ENCODE assay signal across 11 cellular contexts in the genomic region with DNA sequence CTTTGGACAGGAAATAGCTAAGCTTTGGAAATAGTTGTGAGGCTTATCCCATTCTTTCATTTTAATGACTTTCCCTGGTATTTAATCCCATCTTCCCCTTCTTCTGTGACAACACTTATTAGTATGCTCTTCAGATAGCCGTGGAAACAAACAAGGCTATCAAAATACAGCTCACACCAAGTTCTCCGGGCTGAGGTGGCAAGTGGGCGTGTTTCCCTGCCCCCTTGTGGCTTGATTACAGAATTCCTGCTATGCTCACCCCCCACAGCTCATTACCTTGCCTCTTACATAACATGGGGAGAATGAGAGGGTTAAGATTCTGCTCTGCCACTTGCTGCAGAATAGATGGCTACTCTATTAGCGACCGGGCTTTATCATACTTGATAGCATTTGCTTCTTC.
DNase-seq lines count a peak whose midpoint lies in the region; ATAC-seq and TF ChIP-seq lines count a peak whose summit lies in the region.
"Had no signal": no experiment of that assay in that cellular context is flagged by ENCODE, and none has a peak within 500 bp of the region (broad histone marks: within the 10 kb centered on the region; RNA-seq: fewer than 3 reads in every experiment).

No MANE protein-coding gene starts in this region.

- H3F3A ChIP-seq in OCI-LY1 (ENCODE audit: insufficient read depth, low read length), result no peaks in the 10 kb centered on the region

- no peak overlapping the region for H3K27ac ChIP-seq in AG04450 (ENCODE audit: low read depth, low read length)
- no peak overlapping the region for H3K27ac ChIP-seq in OCI-LY1 (ENCODE audit: low read depth, low read length, poor library complexity, severe bottlenecking)

- H3K9me3 ChIP-seq in AG04450 (ENCODE audit: control insufficient read depth, insufficient read depth, low read length) (no peaks in the 10 kb centered on the region), OCI-LY1 (ENCODE audit: low read length) (no peaks in the 10 kb centered on the region)

- CTCF ChIA-PET in AG04450 (lab: Charles Lee), result interaction anchor here (1.0 kb wide), 1 partner anchor 18 kb away, joined by 3 read pairs; no protein-coding TSS in a partner anchor

- no peak overlapping the region for H3K4me2 ChIP-seq in OCI-LY1 (ENCODE audit: low read length)

- no peaks in the 10 kb centered on the region for H3K79me2 ChIP-seq in OCI-LY1 (ENCODE audit: insufficient read depth, low read length)

- H3K27me3 ChIP-seq in AG04450 (ENCODE audit: control insufficient read depth, insufficient read depth, low read length) (no peaks in the 10 kb centered on the region), OCI-LY1 (ENCODE audit: insufficient read depth, low read length) (no peaks in the 10 kb centered on the region)

- H3K4me3 ChIP-seq in AG04450 (ENCODE audit: low read depth, low read length) (no peak overlapping the region), OCI-LY1 (ENCODE audit: low read depth, low read length, poor library complexity, severe bottlenecking) (no peak overlapping the region), foreskin fibroblast (ENCODE audit: low read depth in 1 of 2, low read length in 2 of 2) (no peak overlapping the region)

- DNase-seq in AG04450 (ENCODE audit: low read depth, low spot score) (no peak), foreskin fibroblast (peak in 1 of 2 donors; percentile 6), HuH-7.5 (ENCODE audit: low spot score) (no peak), 8988T (no peak), MV-4-11 (lab: John Stamatoyannopoulos, UW) (no peak)
- DNase-seq: DMS79; SHP77 treated with DMSO at 0.1 percent for 48 hours; stimulated activated CD4-positive, alpha-beta T cell treated with anti-CD3 and anti-CD28 coated beads, Interleukin-4, amount 100 ng/mL, for 24 hours had no signal

- H2AFZ ChIP-seq in OCI-LY1 (ENCODE audit: low read length), result no peak overlapping the region

- peak; percentile 30; the same call in 1 of the 2 replicates for TF ChIP-seq CTCF in AG04450 (IDR thresholded peaks at IDR 0.05; ENCODE audit: low read depth, low read length)
- TF ChIP-seq CTCF in OCI-LY1 (IDR thresholded peaks at IDR 0.05; ENCODE audit: low read length), result peak; percentile 28; the same call in 1 of the 2 replicates
- TF ChIP-seq CTCF in foreskin fibroblast (IDR thresholded peaks at IDR 0.05; ENCODE audit: low read depth, low read length), result peak; percentile 13

- H4K20me1 ChIP-seq in OCI-LY1 (ENCODE audit: insufficient read depth, low read length), result no peaks in the 10 kb centered on the region

- POLR2A ChIA-PET in AG04450 (lab: Yijun Ruan, JAX), result no interaction called here

- H3K4me1 ChIP-seq in OCI-LY1 (ENCODE audit: insufficient read depth, low read length, severe bottlenecking), result no peaks in the 10 kb centered on the region

- ATAC-seq in GM18867 (IDR thresholded peaks at IDR 0.05; ENCODE audit: unreplicated experiment) (peak; percentile 75), HG03139 (IDR thresholded peaks at IDR 0.05; ENCODE audit: unreplicated experiment) (no peak)

- no peaks in the 10 kb centered on the region for H3K36me3 ChIP-seq in OCI-LY1 (ENCODE audit: insufficient read depth, low read length)

- no peaks in the 10 kb centered on the region for H3K9me2 ChIP-seq in OCI-LY1 (ENCODE audit: low read depth, low read length)

- no peak overlapping the region for H3K9ac ChIP-seq in OCI-LY1 (ENCODE audit: low read length)
